ENCODE assay signal across 8 cellular contexts in genomic region chrX:51803833-51804232, GRCh38.
DNase-seq lines count a peak whose midpoint lies in the region; ATAC-seq and TF ChIP-seq lines count a peak whose summit lies in the region.

No MANE protein-coding gene starts in this region.

- H2BK5ac ChIP-seq in neuronal stem cell (ENCODE audit: low read length), result no peak overlapping the region

- H3K27ac Mint-ChIP-seq in WTC11, result no peak overlapping the region

- CTCF ChIA-PET in SK-N-SH (lab: Yijun Ruan, JAX) (interaction anchor here (0.9 to 2.3 kb wide), 4 partner anchors 8 to 15 kb away, joined by 3 to 5 read pairs (median 4); no protein-coding TSS in a partner anchor), WTC11 (lab: Charles Lee) (interaction anchor here (0.5 to 0.6 kb wide), 2 partner anchors 13 to 91 kb away, joined by 3 read pairs; no protein-coding TSS in a partner anchor)

- no peak overlapping the region for H3K9ac ChIP-seq in SK-N-SH
- H3K9ac ChIP-seq in neuronal stem cell (ENCODE audit: low read depth, low read length, poor library complexity), result no peak overlapping the region

- TF ChIP-seq CTCF in SK-N-SH (IDR thresholded peaks at IDR 0.05), result no peak
- no peak for TF ChIP-seq CTCF in WTC11 (IDR thresholded peaks at IDR 0.05)
- TF ChIP-seq CTCF in fibroblast of villous mesenchyme (IDR thresholded peaks at IDR 0.05; ENCODE audit: insufficient read depth, low read depth, low read length), result no peak
- TF ChIP-seq CTCF in coronary artery (IDR thresholded peaks at IDR 0.05), result no peak

- H4K91ac ChIP-seq in neuronal stem cell (ENCODE audit: low read depth, low read length, poor library complexity), result no peak overlapping the region

- peaks cover 4% of the 10 kb centered on the region; the same call in 1 of the 2 replicates for H3K9me3 Mint-ChIP-seq in WTC11

- H3K4me1 Mint-ChIP-seq in WTC11, result peaks cover 18% of the 10 kb centered on the region

- peaks cover 13% of the 10 kb centered on the region for H3K36me3 Mint-ChIP-seq in WTC11

- H3K9me3 ChIP-seq in SK-N-SH (no peaks in the 10 kb centered on the region), neuronal stem cell (replicated peaks in 1 of 2; ENCODE audit: control insufficient read depth in 2 of 2, insufficient read depth in 1 of 2, low read depth in 1 of 2, low read length in 2 of 2) (no peaks in the 10 kb centered on the region)

- H3K27me3 ChIP-seq in SK-N-SH (ENCODE audit: insufficient read depth), result no peaks in the 10 kb centered on the region; the same call in 1 of the 2 replicates
- peaks cover 0 to 2% (median 0%) of the 10 kb centered on the region in 3 experiments for H3K27me3 ChIP-seq in neuronal stem cell (ENCODE audit: control insufficient read depth in 3 of 3, insufficient read depth in 3 of 3, low read depth in 1 of 3, low read length in 3 of 3)

- DNase-seq in SK-N-SH, result no peak
- DNase-seq in WTC11 (ENCODE audit: low spot score), result no peak
- peak; percentile 59 for DNase-seq in fibroblast of villous mesenchyme (ENCODE audit: low read depth)
- no peak for DNase-seq in skeletal muscle cell (ENCODE audit: low read depth)
- no peak for DNase-seq in coronary artery (ENCODE audit: low spot score)
- no peak for DNase-seq in NCI-H82 (lab: John Stamatoyannopoulos, UW)
- DNase-seq in neuronal stem cell (ENCODE audit: low spot score), result no peak

- no peak overlapping the region for H4K8ac ChIP-seq in neuronal stem cell (ENCODE audit: low read depth, low read length)

- H3K4me3 ChIP-seq in SK-N-SH (ENCODE audit: low read depth in 2 of 2, low read length in 1 of 2) (peak overlapping the region; percentile 67 to 69; a peak in 3 of 4 replicates), fibroblast of villous mesenchyme (ENCODE audit: low read depth, low read length) (peak overlapping the region; percentile 77), skeletal muscle cell (ENCODE audit: low read depth, low read length) (peak overlapping the region; percentile 71), coronary artery (no peak overlapping the region), neuronal stem cell (ENCODE audit: low read length in 2 of 2) (peak overlapping the region in 1 of 2 donors; percentile 65)

- no peaks in the 10 kb centered on the region for H3K9me2 ChIP-seq in SK-N-SH

- TF ChIP-seq RAD21 in SK-N-SH (IDR thresholded peaks at IDR 0.05; ENCODE audit: low read length), result no peak

- H3K4me3 Mint-ChIP-seq in WTC11, result peak overlapping the region; percentile 91

- H3K14ac ChIP-seq in neuronal stem cell (ENCODE audit: low read length), result no peak overlapping the region

- no peak for ATAC-seq in SK-N-SH treated with all-trans-retinoic acid at 6 μM for 48 hours
- ATAC-seq in WTC11, result no peak

- no peak for TF ChIP-seq EP300 in SK-N-SH (IDR thresholded peaks at IDR 0.05; ENCODE audit: borderline replicate concordance in 1 of 2, low read depth in 1 of 2, low read length in 1 of 2)

- no peaks in the 10 kb centered on the region for H3F3A ChIP-seq in SK-N-SH (replicated peaks; ENCODE audit: insufficient read depth)

- H3K18ac ChIP-seq in neuronal stem cell (ENCODE audit: low read length), result no peak overlapping the region

- no peak overlapping the region for H3K27ac ChIP-seq in SK-N-SH (ENCODE audit: low read depth in 2 of 2, low read length in 1 of 2)
- H3K27ac ChIP-seq in coronary artery, result no peak overlapping the region
- no peak overlapping the region for H3K27ac ChIP-seq in neuronal stem cell (replicated peaks; ENCODE audit: low read length)

- H2BK12ac ChIP-seq in neuronal stem cell (ENCODE audit: low read length), result no peak overlapping the region

- no peaks in the 10 kb centered on the region for H4K20me1 ChIP-seq in SK-N-SH (ENCODE audit: insufficient read depth)

- no peak overlapping the region for H2BK120ac ChIP-seq in neuronal stem cell (ENCODE audit: low read depth, low read length)

- H3K4me1 ChIP-seq in SK-N-SH (ENCODE audit: control insufficient read depth in 1 of 2, insufficient read depth in 2 of 2, low read depth in 1 of 2, low read length in 1 of 2) (no peaks in the 10 kb centered on the region; a peak in 2 of 4 replicates), neuronal stem cell (ENCODE audit: control insufficient read depth in 2 of 2, insufficient read depth in 1 of 2, low read depth in 1 of 2, low read length in 2 of 2) (no peaks in the 10 kb centered on the region)

- no peaks in the 10 kb centered on the region for H3K27me3 Mint-ChIP-seq in WTC11 (ENCODE audit: low read depth)

- no peak overlapping the region for H2AK5ac ChIP-seq in neuronal stem cell (ENCODE audit: low read depth, low read length)

- H3K4ac ChIP-seq in neuronal stem cell (ENCODE audit: low read length), result no peak overlapping the region

- WGBS in SK-N-SH (ENCODE audit: low lambda C conversion rate), result 27% methylated on average over 3 of the region's 3 CpGs
- WGBS in neuronal stem cell (ENCODE audit: extremely low coverage in 2 of 2, insufficient read length in 2 of 2, insufficient replicate concordance in 1 of 2), 2 donors, result no CpG with 5 or more reads among the region's 3 CpGs

- H3K36me3 ChIP-seq in SK-N-SH (replicated peaks in 1 of 2; ENCODE audit: control insufficient read depth in 1 of 2, insufficient read depth in 2 of 2, low read length in 1 of 2), result peaks cover 3 to 4% of the 10 kb centered on the region in 2 experiments
- peaks cover 0 to 10% of the 10 kb centered on the region in 2 donors for H3K36me3 ChIP-seq in neuronal stem cell (replicated peaks in 1 of 2; ENCODE audit: control insufficient read depth in 2 of 2, insufficient read depth in 2 of 2, low read length in 2 of 2)

- no peak overlapping the region for H3K23ac ChIP-seq in neuronal stem cell (ENCODE audit: low read depth, low read length, poor library complexity)

- 0 out of 2 replicates have a peak overlapping the region, but pooled peaks have one; percentile 87 for H2AFZ ChIP-seq in SK-N-SH (ENCODE audit: low read depth)
- no peak overlapping the region for H2AFZ ChIP-seq in neuronal stem cell (ENCODE audit: low read length)

- H3K4me2 ChIP-seq in SK-N-SH, result peak overlapping the region; percentile 79; the same call in 1 of the 2 replicates
- H3K4me2 ChIP-seq in neuronal stem cell (ENCODE audit: insufficient read depth, low read length, poor library complexity, severe bottlenecking), result no peak overlapping the region

- peaks cover 14% of the 10 kb centered on the region; the same call in 1 of the 2 replicates for H3K79me2 ChIP-seq in SK-N-SH (ENCODE audit: insufficient read depth)

- POLR2A ChIA-PET in SK-N-SH (lab: Yijun Ruan, JAX) (interaction anchor here (1.6 kb wide), 1 partner anchor 90 kb away, joined by 7 read pairs; the partner anchor contains the start of gene MAGED1), WTC11 (lab: Charles Lee) (interaction anchor here (0.7 kb wide), 1 partner anchor 1224 kb away, joined by 5 read pairs; no protein-coding TSS in a partner anchor)

- H2BK15ac ChIP-seq in neuronal stem cell (ENCODE audit: low read length), result no peak overlapping the region

- no peaks in the 10 kb centered on the region for H3K79me1 ChIP-seq in neuronal stem cell (ENCODE audit: low read depth, low read length)

TF ChIP-seq in SK-N-SH, 30 proteins besides CTCF, POLR2A, EP300 and RAD21 (continues in another document):
- TF ChIP-seq TEAD4 (IDR thresholded peaks at IDR 0.05; ENCODE audit: borderline replicate concordance, insufficient read depth) (no peak), IRF3 (IDR thresholded peaks at IDR 0.05; ENCODE audit: low read depth, low read length) (no peak), RFX5 (IDR thresholded peaks at IDR 0.05; ENCODE audit: low read length) (no peak), CHD2 (IDR thresholded peaks at IDR 0.05; ENCODE audit: low read length, partially characterized antibody) (no peak), GATA2 (CRISPR knock-in tag; IDR thresholded peaks at IDR 0.05) (no peak)

TF ChIP-seq in SK-N-SH treated with all-trans-retinoic acid at 6 μM for 48 hours, 23 proteins besides CTCF, POLR2A, EP300 and RAD21 (continues in another document):
- TF ChIP-seq ZC3H10 (CRISPR knock-in tag; IDR thresholded peaks at IDR 0.05), result no peak

TF ChIP-seq in WTC11, 78 proteins besides CTCF, POLR2A, EP300 and RAD21:
- TF ChIP-seq ESRRA (CRISPR knock-in tag; IDR thresholded peaks at IDR 0.05; ENCODE audit: borderline replicate concordance) (no peak), ATF6 (CRISPR knock-in tag; IDR thresholded peaks at IDR 0.05) (no peak), TCF7 (CRISPR knock-in tag; IDR thresholded peaks at IDR 0.05; ENCODE audit: low read depth) (no peak), EMX1 (CRISPR knock-in tag; IDR thresholded peaks at IDR 0.05) (no peak), ZNF425 (CRISPR knock-in tag; conservative IDR thresholded peaks at IDR 0.05) (no peak), ELF4 (CRISPR knock-in tag; IDR thresholded peaks at IDR 0.05; ENCODE audit: low read depth) (no peak), ZNF263 (CRISPR knock-in tag; IDR thresholded peaks at IDR 0.05; ENCODE audit: low read depth) (no peak), NFE2L1 (CRISPR knock-in tag; IDR thresholded peaks at IDR 0.05) (no peak)
